In the genomic region with DNA sequence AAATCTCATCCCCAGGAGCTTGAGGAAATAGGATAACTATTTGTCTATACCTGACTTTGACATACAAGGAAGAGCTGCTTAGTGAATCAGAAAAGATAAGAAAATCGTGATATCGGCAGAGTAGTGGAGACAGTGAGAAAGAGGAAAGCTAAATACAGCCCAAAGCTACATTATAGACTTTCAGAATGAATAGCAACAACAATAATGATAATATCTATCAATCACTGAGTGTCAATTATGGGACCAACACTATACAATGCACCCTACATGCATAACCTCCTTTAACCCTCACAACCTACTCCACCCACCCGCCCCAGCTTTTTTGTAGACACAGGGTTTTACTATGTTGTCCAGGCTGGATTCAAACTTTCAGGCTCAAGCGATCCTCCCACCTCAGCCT, we compare ENCODE assay signal across 18 cellular contexts.
"Had no signal": no experiment of that assay in that cellular context is flagged by ENCODE, and none has a peak within 500 bp of the region (broad histone marks: within the 10 kb centered on the region; RNA-seq: fewer than 3 reads in every experiment).

No MANE protein-coding gene starts in this region.

- H3K27ac Mint-ChIP-seq: activated naive CD8-positive, alpha-beta T cell treated with anti-CD3 and anti-CD28 coated beads, Interleukin-2, amount 10 ng/mL, durations not matched to agents 7 days and 5 days; progenitor cell of endocrine pancreas; T-helper 2 cell treated with Interferon-gamma antibody and Interleukin-4, amounts not matched to agents 5 μg/mL and 100 μg/mL, for 36 hours; type B pancreatic cell had no signal

- H3K4me3 Mint-ChIP-seq: activated naive CD8-positive, alpha-beta T cell treated with anti-CD3 and anti-CD28 coated beads, Interleukin-2, amount 10 ng/mL, durations not matched to agents 7 days and 5 days; natural killer cell treated with Interleukin-12 subunit alpha and Interleukin-12 subunit beta and Interleukin-15 and Interleukin-18, amount 100 ng/mL, for 72 hours; T-helper 2 cell treated with Interferon-gamma antibody and Interleukin-4, amounts not matched to agents 5 μg/mL and 100 μg/mL, for 36 hours; type B pancreatic cell had no signal

- H3K9me3 ChIP-seq: right atrium auricular region had no signal

- H3K9me3 Mint-ChIP-seq: natural killer cell treated with Interleukin-12 subunit alpha and Interleukin-12 subunit beta and Interleukin-15 and Interleukin-18, amount 100 ng/mL, for 72 hours; T-helper 2 cell treated with Interferon-gamma antibody and Interleukin-4, amounts not matched to agents 5 μg/mL and 100 μg/mL, for 36 hours; type B pancreatic cell had no signal

- H3K4me1 ChIP-seq: right atrium auricular region had no signal

- H3K27ac ChIP-seq: right atrium auricular region had no signal

- H3K27me3 ChIP-seq: right atrium auricular region had no signal

- DNase-seq: activated CD4-positive, alpha-beta T cell treated with anti-CD3 and anti-CD28 coated beads, Interleukin-2, amount 50 U/mL, for 1 hour; activated CD8-positive, alpha-beta memory T cell treated with anti-CD3 and anti-CD28 coated beads for 24 hours; activated naive CD8-positive, alpha-beta T cell treated with anti-CD3 and anti-CD28 coated beads, Interleukin-2, amount 10 ng/mL, durations not matched to agents 7 days and 5 days; anterior cingulate cortex; cerebellar nuclear complex; effector CD8-positive, alpha-beta T cell; foreskin fibroblast; kidney glomerular epithelial cell; mesendoderm; nucleus accumbens; stimulated activated CD4-positive, alpha-beta T cell treated with anti-CD3 and anti-CD28 coated beads, Interleukin-2, amount 100 ng/mL, for 48 hours; stimulated activated naive CD8-positive, alpha-beta T cell treated with anti-CD3 and anti-CD28 coated beads, Interleukin-15, Interleukin-2, amounts not matched to agents 100 U/mL and 50 U/mL, for 24 hours had no signal

- ATAC-seq: activated CD4-positive, CD25-positive, alpha-beta regulatory T cell treated with anti-CD3 and anti-CD28 coated beads, Interleukin-2, amount 50 U/mL, for 24 hours; natural killer cell treated with Interleukin-12 subunit alpha and Interleukin-12 subunit beta and Interleukin-15 and Interleukin-18, amount 100 ng/mL, for 72 hours; stimulated activated naive CD8-positive, alpha-beta T cell treated with anti-CD3 and anti-CD28 coated beads, Interleukin-15, Interleukin-2, amounts not matched to agents 100 U/mL and 50 U/mL, for 24 hours had no signal

- H3K4me3 ChIP-seq: right atrium auricular region had no signal

- H3K36me3 Mint-ChIP-seq: natural killer cell treated with Interleukin-12 subunit alpha and Interleukin-12 subunit beta and Interleukin-15 and Interleukin-18, amount 100 ng/mL, for 72 hours had no signal

- H3K27me3 Mint-ChIP-seq: activated naive CD8-positive, alpha-beta T cell treated with anti-CD3 and anti-CD28 coated beads, Interleukin-2, amount 10 ng/mL, durations not matched to agents 7 days and 5 days; natural killer cell treated with Interleukin-12 subunit alpha and Interleukin-12 subunit beta and Interleukin-15 and Interleukin-18, amount 100 ng/mL, for 72 hours; progenitor cell of endocrine pancreas; type B pancreatic cell had no signal

- H3K36me3 ChIP-seq: right atrium auricular region had no signal
